In genomic region chr9:69454327-69454726, GRCh38 we compare ENCODE assay signal across 17 cellular contexts.
"Had no signal": no experiment of that assay in that cellular context is flagged by ENCODE, and none has a peak within 500 bp of the region (broad histone marks: within the 10 kb centered on the region; RNA-seq: fewer than 3 reads in every experiment).

No MANE protein-coding gene starts in this region.

- H3K4me1 ChIP-seq: adrenal gland, right atrium auricular region, transverse colon had no signal

- H3K27me3 ChIP-seq: adrenal gland, cardiac muscle cell, right atrium auricular region, transverse colon had no signal

- H3K36me3 ChIP-seq: adrenal gland, cardiac muscle cell, transverse colon had no signal

- DNase-seq: activated CD4-positive, alpha-beta T cell treated with anti-CD3 and anti-CD28 coated beads for 1 hour; activated CD4-positive, alpha-beta T cell treated with anti-CD3 and anti-CD28 coated beads, Interleukin-2, amount 50 U/mL, for 48 hours; activated effector memory CD4-positive, alpha-beta T cell treated with anti-CD3 and anti-CD28 coated beads, Interleukin-2, amount 50 U/mL, for 16 hours; activated T-cell treated with anti-CD3 and anti-CD28 coated beads, Interleukin-2, amount 50 U/mL, for 24 hours; adrenal gland; mammary epithelial cell; natural killer cell; occipital lobe; stimulated activated CD4-positive, alpha-beta T cell treated with anti-CD3 and anti-CD28 coated beads, Interleukin-15, amount 100 ng/mL, for 24 hours; stimulated activated CD4-positive, alpha-beta T cell treated with anti-CD3 and anti-CD28 coated beads, Interleukin-4, amount 100 ng/mL, for 1 hour; stimulated activated naive B cell treated with anti-CD40 and anti-IgM and Interleukin-4, amounts not matched to agents 10 μg/mL and 1 μg/mL and 100 μg/mL, for 72 hours; substantia nigra; T-helper 9 cell; transverse colon had no signal

- H3K4me3 ChIP-seq: adrenal gland, cardiac muscle cell, right atrium auricular region, transverse colon had no signal

- H3K9me3 ChIP-seq: adrenal gland, right atrium auricular region, transverse colon had no signal

- H3K27ac ChIP-seq: adrenal gland, cardiac muscle cell, right atrium auricular region, transverse colon, VCaP had no signal
